1 cellular context compared by ENCODE assay signal in the genomic region with DNA sequence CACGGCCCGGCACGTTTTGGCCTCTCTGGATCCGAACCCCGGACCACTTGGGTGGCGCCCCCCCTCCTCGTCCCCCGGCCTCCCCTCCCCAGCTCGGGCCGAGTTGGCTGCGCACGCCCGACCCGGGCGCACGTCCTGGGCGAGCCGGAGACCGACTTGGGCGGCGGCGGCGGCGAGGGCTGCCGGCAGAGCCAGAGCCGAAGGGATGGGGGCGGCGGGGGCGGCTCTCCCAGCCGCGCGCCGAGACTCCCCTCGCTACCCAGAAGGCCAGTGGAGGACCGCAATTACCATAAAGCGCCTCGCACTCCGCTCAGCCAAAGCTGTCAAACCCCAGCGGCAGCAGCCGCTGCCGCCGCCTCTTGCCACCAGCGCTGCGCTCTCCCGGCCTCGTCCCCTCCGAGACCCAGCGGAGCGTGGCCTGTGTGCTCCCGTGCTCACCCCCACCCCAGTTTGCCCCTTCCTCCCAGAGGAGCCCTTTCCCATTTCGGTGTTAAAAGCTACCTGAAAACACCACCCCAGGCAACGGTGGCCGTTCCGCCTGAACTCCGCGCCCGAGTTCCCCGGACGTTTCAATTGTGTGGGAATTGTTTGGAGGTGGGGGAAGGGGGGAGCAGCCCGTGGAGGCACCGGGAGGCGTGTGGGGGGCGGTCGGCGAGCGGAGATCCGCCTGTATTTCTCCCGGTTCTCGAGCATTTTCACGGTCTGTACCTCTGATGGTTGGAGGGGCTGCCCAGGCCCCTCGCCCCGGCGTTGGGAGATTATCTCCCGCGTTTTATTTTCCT.
TF ChIP-seq lines count a peak whose summit lies in the region.

No MANE protein-coding gene starts in this region.

TF ChIP-seq in HepG2, 621 proteins besides CTCF, POLR2A, EP300 and RAD21 (continued from another document and continues in another):
- TF ChIP-seq SAP130 (CRISPR knock-in tag; IDR thresholded peaks at IDR 0.05; ENCODE audit: low read depth) = peak; percentile 29; the same call in 1 of the 2 replicates
- no peak for TF ChIP-seq RBM39 (IDR thresholded peaks at IDR 0.05; ENCODE audit: low read depth, low read length, poor library complexity, severe bottlenecking)
- TF ChIP-seq ZBED4 (CRISPR knock-in tag; IDR thresholded peaks at IDR 0.05; ENCODE audit: borderline replicate concordance) = no peak
- TF ChIP-seq ARID2 (CRISPR knock-in tag; IDR thresholded peaks at IDR 0.05; ENCODE audit: borderline replicate concordance) = no peak
- peak; percentile 9; the same call in 1 of the 2 replicates for TF ChIP-seq ZFX (CRISPR knock-in tag; IDR thresholded peaks at IDR 0.05; ENCODE audit: low read depth)
- TF ChIP-seq NR2F1 (CRISPR knock-in tag; IDR thresholded peaks at IDR 0.05) = no peak
- TF ChIP-seq, protein P1, sequence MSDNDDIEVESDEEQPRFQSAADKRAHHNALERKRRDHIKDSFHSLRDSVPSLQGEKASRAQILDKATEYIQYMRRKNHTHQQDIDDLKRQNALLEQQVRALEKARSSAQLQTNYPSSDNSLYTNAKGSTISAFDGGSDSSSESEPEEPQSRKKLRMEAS (IDR thresholded peaks at IDR 0.05) = 0 out of 2 replicates have a peak, but pooled peaks have one; percentile 19
- TF ChIP-seq, protein P2, sequence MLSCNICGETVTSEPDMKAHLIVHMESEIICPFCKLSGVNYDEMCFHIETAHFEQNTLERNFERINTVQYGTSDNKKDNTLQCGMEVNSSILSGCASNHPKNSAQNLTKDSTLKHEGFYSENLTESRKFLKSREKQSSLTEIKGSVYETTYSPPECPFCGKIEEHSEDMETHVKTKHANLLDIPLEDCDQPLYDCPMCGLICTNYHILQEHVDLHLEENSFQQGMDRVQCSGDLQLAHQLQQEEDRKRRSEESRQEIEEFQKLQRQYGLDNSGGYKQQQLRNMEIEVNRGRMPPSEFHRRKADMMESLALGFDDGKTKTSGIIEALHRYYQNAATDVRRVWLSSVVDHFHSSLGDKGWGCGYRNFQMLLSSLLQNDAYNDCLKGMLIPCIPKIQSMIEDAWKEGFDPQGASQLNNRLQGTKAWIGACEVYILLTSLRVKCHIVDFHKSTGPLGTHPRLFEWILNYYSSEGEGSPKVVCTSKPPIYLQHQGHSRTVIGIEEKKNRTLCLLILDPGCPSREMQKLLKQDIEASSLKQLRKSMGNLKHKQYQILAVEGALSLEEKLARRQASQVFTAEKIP (CRISPR knock-in tag; IDR thresholded peaks at IDR 0.05; ENCODE audit: borderline replicate concordance) = no peak
- no peak for TF ChIP-seq CHD4 (IDR thresholded peaks at IDR 0.05; ENCODE audit: borderline replicate concordance, low read length)
- no peak for TF ChIP-seq TEAD2 (CRISPR knock-in tag; IDR thresholded peaks at IDR 0.05)
- no peak for TF ChIP-seq ZNF772 (CRISPR knock-in tag; IDR thresholded peaks at IDR 0.05)
- no peak for TF ChIP-seq ZHX2 (IDR thresholded peaks at IDR 0.05; ENCODE audit: low read depth)
- TF ChIP-seq ZHX2 (CRISPR knock-in tag; IDR thresholded peaks at IDR 0.05; ENCODE audit: borderline replicate concordance) = no peak
- TF ChIP-seq ZNF83 (CRISPR knock-in tag; IDR thresholded peaks at IDR 0.05; ENCODE audit: borderline replicate concordance) = no peak
- TF ChIP-seq PAWR (CRISPR knock-in tag; IDR thresholded peaks at IDR 0.05; ENCODE audit: borderline replicate concordance) = no peak
- no peak for TF ChIP-seq SETDB1 (CRISPR knock-in tag; IDR thresholded peaks at IDR 0.05; ENCODE audit: borderline replicate concordance)
- no peak for TF ChIP-seq PATZ1 (CRISPR knock-in tag; IDR thresholded peaks at IDR 0.05)
- no peak for TF ChIP-seq NCOR1 (IDR thresholded peaks at IDR 0.05; ENCODE audit: borderline replicate concordance, low read length)
- TF ChIP-seq PRDM10 (CRISPR knock-in tag; IDR thresholded peaks at IDR 0.05; ENCODE audit: low read depth) = no peak
- peak; percentile 7; the same call in 1 of the 2 replicates for TF ChIP-seq RBFOX2 (IDR thresholded peaks at IDR 0.05; ENCODE audit: low read depth, low read length)
- peak; percentile 24 for TF ChIP-seq HNRNPK (IDR thresholded peaks at IDR 0.05; ENCODE audit: low read depth, low read length, poor library complexity, severe bottlenecking)
- TF ChIP-seq SMAD3 (CRISPR knock-in tag; IDR thresholded peaks at IDR 0.05) = no peak
- no peak for TF ChIP-seq MTF1 (CRISPR knock-in tag; IDR thresholded peaks at IDR 0.05)
- TF ChIP-seq ZNF687 (CRISPR knock-in tag; IDR thresholded peaks at IDR 0.05) = peak; percentile 43
- no peak for TF ChIP-seq KDM2A (CRISPR knock-in tag; IDR thresholded peaks at IDR 0.05; ENCODE audit: borderline replicate concordance, low read depth)
- TF ChIP-seq IKZF4 (CRISPR knock-in tag; IDR thresholded peaks at IDR 0.05; ENCODE audit: borderline replicate concordance, low read depth, not compliant biosample characterization) = peak; percentile 14
- TF ChIP-seq CHD2 (IDR thresholded peaks at IDR 0.05; ENCODE audit: low read depth, low read length) = no peak
- TF ChIP-seq ZBTB8A (CRISPR knock-in tag; IDR thresholded peaks at IDR 0.05; ENCODE audit: borderline replicate concordance, low read depth) = no peak
